In the genomic region with DNA sequence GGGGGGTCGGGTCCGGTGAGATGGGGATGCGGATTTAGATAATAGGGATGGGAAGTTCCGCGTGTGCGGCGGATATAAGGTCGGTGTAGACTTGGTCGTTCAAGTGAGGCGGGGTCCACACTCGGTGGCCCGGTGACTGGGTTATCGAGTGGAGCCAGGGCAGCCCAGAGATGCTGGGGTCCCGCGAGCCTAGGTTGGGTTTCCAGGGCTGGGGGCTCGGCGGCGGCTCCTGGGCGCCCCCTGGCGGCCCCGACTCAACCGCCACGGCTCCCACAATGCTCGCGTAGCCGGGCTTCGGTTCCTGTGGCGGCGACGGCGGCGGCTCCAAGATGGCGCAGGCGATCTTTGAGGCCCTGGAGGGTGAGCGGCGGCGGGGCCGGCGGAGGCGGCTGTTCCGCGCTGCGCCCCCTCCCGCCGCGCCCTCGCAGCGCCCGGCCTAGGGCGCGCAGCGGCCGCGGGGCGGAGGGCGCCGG, we compare ENCODE assay signal across 1 cellular context.
TF ChIP-seq lines count a peak whose summit lies in the region.

A gene (plus strand): TSS at position 304 of the 473 bp plus-strand sequence. CDS start 26 bp downstream, at position 330.

TF ChIP-seq in HepG2, 621 proteins besides CTCF, POLR2A, EP300 and RAD21 (continued from another document and continues in another):
- TF ChIP-seq, protein P1, sequence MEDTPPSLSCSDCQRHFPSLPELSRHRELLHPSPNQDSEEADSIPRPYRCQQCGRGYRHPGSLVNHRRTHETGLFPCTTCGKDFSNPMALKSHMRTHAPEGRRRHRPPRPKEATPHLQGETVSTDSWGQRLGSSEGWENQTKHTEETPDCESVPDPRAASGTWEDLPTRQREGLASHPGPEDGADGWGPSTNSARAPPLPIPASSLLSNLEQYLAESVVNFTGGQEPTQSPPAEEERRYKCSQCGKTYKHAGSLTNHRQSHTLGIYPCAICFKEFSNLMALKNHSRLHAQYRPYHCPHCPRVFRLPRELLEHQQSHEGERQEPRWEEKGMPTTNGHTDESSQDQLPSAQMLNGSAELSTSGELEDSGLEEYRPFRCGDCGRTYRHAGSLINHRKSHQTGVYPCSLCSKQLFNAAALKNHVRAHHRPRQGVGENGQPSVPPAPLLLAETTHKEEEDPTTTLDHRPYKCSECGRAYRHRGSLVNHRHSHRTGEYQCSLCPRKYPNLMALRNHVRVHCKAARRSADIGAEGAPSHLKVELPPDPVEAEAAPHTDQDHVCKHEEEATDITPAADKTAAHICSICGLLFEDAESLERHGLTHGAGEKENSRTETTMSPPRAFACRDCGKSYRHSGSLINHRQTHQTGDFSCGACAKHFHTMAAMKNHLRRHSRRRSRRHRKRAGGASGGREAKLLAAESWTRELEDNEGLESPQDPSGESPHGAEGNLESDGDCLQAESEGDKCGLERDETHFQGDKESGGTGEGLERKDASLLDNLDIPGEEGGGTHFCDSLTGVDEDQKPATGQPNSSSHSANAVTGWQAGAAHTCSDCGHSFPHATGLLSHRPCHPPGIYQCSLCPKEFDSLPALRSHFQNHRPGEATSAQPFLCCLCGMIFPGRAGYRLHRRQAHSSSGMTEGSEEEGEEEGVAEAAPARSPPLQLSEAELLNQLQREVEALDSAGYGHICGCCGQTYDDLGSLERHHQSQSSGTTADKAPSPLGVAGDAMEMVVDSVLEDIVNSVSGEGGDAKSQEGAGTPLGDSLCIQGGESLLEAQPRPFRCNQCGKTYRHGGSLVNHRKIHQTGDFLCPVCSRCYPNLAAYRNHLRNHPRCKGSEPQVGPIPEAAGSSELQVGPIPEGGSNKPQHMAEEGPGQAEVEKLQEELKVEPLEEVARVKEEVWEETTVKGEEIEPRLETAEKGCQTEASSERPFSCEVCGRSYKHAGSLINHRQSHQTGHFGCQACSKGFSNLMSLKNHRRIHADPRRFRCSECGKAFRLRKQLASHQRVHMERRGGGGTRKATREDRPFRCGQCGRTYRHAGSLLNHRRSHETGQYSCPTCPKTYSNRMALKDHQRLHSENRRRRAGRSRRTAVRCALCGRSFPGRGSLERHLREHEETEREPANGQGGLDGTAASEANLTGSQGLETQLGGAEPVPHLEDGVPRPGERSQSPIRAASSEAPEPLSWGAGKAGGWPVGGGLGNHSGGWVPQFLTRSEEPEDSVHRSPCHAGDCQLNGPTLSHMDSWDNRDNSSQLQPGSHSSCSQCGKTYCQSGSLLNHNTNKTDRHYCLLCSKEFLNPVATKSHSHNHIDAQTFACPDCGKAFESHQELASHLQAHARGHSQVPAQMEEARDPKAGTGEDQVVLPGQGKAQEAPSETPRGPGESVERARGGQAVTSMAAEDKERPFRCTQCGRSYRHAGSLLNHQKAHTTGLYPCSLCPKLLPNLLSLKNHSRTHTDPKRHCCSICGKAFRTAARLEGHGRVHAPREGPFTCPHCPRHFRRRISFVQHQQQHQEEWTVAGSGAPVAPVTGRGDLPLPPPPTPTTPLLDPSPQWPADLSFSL (CRISPR knock-in tag; IDR thresholded peaks at IDR 0.05): peak; percentile 39; the same call in 1 of the 2 replicates
- TF ChIP-seq NONO (IDR thresholded peaks at IDR 0.05) (no peak), NONO (CRISPR knock-in tag; conservative IDR thresholded peaks at IDR 0.05) (peak; percentile 60; the same call in 1 of the 2 replicates), MIER2 (CRISPR knock-in tag; IDR thresholded peaks at IDR 0.05) (no peak; the same call in 1 of the 2 replicates), SMARCE1 (IDR thresholded peaks at IDR 0.05; ENCODE audit: borderline replicate concordance) (no peak), DMAP1 (CRISPR knock-in tag; IDR thresholded peaks at IDR 0.05) (no peak; the same call in 1 of the 2 replicates), KLF16 (CRISPR knock-in tag; IDR thresholded peaks at IDR 0.05) (peak in 1 of 2 experiments; percentile 94; a peak in 2 of 4 replicates), PTBP1 (IDR thresholded peaks at IDR 0.05; ENCODE audit: low read depth, low read length, poor library complexity, severe bottlenecking) (no peak), ONECUT2 (CRISPR knock-in tag; IDR thresholded peaks at IDR 0.05) (no peak), MED1 (CRISPR knock-in tag; IDR thresholded peaks at IDR 0.05) (peak; percentile 82), ASH2L (IDR thresholded peaks at IDR 0.05; ENCODE audit: insufficient read length, low read depth, low read length) (no peak), ZNF563 (CRISPR knock-in tag; IDR thresholded peaks at IDR 0.05) (no peak), ZNF383 (CRISPR knock-in tag; IDR thresholded peaks at IDR 0.05; ENCODE audit: borderline replicate concordance) (no peak), SMAD1 (CRISPR knock-in tag; IDR thresholded peaks at IDR 0.05; ENCODE audit: borderline replicate concordance, low read depth) (peak; percentile 4; the same call in 1 of the 2 replicates), GATAD2A (CRISPR knock-in tag; IDR thresholded peaks at IDR 0.05) (peak; percentile 75), ZSCAN31 (CRISPR knock-in tag; IDR thresholded peaks at IDR 0.05; ENCODE audit: low read depth) (no peak; the same call in none of the 2 replicates), CEBPB (IDR thresholded peaks at IDR 0.05; ENCODE audit: borderline replicate concordance, low read depth, low read length) (no peak), SAP130 (CRISPR knock-in tag; IDR thresholded peaks at IDR 0.05; ENCODE audit: low read depth) (peak; percentile 39), TCF12 (IDR thresholded peaks at IDR 0.05) (no peak), TCF12 (CRISPR knock-in tag; IDR thresholded peaks at IDR 0.05) (no peak), ZNF564 (CRISPR knock-in tag; IDR thresholded peaks at IDR 0.05) (no peak; the same call in 1 of the 2 replicates), NR2C2 (CRISPR knock-in tag; IDR thresholded peaks at IDR 0.05; ENCODE audit: borderline replicate concordance) (no peak), EEA1 (CRISPR knock-in tag; IDR thresholded peaks at IDR 0.05; ENCODE audit: borderline replicate concordance) (no peak)
- TF ChIP-seq, protein P2, sequence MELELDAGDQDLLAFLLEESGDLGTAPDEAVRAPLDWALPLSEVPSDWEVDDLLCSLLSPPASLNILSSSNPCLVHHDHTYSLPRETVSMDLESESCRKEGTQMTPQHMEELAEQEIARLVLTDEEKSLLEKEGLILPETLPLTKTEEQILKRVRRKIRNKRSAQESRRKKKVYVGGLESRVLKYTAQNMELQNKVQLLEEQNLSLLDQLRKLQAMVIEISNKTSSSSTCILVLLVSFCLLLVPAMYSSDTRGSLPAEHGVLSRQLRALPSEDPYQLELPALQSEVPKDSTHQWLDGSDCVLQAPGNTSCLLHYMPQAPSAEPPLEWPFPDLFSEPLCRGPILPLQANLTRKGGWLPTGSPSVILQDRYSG (CRISPR knock-in tag; IDR thresholded peaks at IDR 0.05): no peak; the same call in 1 of the 2 replicates
- TF ChIP-seq, protein P3, sequence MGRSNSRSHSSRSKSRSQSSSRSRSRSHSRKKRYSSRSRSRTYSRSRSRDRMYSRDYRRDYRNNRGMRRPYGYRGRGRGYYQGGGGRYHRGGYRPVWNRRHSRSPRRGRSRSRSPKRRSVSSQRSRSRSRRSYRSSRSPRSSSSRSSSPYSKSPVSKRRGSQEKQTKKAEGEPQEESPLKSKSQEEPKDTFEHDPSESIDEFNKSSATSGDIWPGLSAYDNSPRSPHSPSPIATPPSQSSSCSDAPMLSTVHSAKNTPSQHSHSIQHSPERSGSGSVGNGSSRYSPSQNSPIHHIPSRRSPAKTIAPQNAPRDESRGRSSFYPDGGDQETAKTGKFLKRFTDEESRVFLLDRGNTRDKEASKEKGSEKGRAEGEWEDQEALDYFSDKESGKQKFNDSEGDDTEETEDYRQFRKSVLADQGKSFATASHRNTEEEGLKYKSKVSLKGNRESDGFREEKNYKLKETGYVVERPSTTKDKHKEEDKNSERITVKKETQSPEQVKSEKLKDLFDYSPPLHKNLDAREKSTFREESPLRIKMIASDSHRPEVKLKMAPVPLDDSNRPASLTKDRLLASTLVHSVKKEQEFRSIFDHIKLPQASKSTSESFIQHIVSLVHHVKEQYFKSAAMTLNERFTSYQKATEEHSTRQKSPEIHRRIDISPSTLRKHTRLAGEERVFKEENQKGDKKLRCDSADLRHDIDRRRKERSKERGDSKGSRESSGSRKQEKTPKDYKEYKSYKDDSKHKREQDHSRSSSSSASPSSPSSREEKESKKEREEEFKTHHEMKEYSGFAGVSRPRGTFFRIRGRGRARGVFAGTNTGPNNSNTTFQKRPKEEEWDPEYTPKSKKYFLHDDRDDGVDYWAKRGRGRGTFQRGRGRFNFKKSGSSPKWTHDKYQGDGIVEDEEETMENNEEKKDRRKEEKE (IDR thresholded peaks at IDR 0.05): no peak
- TF ChIP-seq, protein P4, sequence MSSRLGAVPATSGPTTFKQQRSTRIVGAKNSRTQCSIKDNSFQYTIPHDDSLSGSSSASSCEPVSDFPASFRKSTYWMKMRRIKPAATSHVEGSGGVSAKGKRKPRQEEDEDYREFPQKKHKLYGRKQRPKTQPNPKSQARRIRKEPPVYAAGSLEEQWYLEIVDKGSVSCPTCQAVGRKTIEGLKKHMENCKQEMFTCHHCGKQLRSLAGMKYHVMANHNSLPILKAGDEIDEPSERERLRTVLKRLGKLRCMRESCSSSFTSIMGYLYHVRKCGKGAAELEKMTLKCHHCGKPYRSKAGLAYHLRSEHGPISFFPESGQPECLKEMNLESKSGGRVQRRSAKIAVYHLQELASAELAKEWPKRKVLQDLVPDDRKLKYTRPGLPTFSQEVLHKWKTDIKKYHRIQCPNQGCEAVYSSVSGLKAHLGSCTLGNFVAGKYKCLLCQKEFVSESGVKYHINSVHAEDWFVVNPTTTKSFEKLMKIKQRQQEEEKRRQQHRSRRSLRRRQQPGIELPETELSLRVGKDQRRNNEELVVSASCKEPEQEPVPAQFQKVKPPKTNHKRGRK (CRISPR knock-in tag; IDR thresholded peaks at IDR 0.05): no peak
- TF ChIP-seq, protein P5, sequence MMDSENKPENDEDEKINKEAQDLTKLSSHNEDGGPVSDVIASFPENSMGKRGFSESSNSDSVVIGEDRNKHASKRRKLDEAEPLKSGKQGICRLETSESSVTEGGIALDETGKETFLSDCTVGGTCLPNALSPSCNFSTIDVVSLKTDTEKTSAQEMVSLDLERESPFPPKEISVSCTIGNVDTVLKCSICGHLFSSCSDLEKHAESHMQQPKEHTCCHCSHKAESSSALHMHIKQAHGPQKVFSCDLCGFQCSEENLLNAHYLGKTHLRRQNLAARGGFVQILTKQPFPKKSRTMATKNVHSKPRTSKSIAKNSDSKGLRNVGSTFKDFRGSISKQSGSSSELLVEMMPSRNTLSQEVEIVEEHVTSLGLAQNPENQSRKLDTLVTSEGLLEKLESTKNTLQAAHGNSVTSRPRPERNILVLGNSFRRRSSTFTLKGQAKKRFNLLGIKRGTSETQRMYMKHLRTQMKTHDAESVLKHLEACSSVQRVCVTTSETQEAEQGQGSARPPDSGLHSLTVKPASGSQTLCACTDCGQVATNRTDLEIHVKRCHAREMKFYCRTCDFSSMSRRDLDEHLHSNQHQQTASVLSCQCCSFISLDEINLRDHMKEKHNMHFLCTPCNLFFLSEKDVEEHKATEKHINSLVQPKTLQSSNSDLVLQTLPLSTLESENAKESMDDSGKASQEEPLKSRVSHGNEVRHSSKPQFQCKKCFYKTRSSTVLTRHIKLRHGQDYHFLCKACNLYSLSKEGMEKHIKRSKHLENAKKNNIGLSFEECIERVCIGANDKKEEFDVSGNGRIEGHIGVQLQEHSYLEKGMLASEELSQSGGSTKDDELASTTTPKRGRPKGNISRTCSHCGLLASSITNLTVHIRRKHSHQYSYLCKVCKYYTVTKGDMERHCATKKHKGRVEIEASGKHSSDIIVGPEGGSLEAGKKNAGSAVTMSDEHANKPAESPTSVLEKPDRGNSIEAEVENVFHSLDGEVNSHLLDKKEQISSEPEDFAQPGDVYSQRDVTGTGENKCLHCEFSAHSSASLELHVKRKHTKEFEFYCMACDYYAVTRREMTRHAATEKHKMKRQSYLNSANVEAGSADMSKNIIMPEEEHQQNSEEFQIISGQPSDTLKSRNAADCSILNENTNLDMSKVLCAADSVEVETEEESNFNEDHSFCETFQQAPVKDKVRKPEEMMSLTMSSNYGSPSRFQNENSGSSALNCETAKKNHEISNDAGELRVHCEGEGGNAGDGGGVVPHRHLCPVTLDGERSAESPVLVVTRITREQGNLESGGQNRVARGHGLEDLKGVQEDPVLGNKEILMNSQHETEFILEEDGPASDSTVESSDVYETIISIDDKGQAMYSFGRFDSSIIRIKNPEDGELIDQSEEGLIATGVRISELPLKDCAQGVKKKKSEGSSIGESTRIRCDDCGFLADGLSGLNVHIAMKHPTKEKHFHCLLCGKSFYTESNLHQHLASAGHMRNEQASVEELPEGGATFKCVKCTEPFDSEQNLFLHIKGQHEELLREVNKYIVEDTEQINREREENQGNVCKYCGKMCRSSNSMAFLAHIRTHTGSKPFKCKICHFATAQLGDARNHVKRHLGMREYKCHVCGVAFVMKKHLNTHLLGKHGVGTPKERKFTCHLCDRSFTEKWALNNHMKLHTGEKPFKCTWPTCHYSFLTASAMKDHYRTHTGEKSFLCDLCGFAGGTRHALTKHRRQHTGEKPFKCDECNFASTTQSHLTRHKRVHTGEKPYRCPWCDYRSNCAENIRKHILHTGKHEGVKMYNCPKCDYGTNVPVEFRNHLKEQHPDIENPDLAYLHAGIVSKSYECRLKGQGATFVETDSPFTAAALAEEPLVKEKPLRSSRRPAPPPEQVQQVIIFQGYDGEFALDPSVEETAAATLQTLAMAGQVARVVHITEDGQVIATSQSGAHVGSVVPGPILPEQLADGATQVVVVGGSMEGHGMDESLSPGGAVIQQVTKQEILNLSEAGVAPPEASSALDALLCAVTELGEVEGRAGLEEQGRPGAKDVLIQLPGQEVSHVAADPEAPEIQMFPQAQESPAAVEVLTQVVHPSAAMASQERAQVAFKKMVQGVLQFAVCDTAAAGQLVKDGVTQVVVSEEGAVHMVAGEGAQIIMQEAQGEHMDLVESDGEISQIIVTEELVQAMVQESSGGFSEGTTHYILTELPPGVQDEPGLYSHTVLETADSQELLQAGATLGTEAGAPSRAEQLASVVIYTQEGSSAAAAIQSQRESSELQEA (CRISPR knock-in tag; IDR thresholded peaks at IDR 0.05; ENCODE audit: not compliant biosample characterization): no peak
- TF ChIP-seq, protein P6, sequence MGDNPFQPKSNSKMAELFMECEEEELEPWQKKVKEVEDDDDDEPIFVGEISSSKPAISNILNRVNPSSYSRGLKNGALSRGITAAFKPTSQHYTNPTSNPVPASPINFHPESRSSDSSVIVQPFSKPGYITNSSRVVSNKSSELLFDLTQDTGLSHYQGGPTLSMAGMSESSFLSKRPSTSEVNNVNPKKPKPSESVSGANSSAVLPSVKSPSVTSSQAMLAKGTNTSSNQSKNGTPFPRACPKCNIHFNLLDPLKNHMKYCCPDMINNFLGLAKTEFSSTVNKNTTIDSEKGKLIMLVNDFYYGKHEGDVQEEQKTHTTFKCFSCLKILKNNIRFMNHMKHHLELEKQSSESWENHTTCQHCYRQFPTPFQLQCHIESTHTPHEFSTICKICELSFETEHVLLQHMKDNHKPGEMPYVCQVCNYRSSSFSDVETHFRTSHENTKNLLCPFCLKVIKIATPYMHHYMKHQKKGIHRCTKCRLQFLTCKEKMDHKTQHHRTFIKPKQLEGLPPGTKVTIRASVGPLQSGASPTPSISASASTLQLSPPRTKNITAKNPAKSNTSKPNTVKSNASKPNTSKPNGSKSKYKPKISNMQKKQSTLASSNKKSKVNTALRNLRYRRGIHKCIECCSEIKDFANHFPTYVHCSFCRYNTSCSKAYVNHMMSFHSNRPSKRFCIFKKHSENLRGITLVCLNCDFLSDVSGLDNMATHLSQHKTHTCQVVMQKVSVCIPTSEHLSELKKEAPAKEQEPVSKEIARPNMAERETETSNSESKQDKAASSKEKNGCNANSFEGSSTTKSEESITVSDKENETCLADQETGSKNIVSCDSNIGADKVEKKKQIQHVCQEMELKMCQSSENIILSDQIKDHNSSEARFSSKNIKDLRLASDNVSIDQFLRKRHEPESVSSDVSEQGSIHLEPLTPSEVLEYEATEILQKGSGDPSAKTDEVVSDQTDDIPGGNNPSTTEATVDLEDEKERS (CRISPR knock-in tag; IDR thresholded peaks at IDR 0.05): peak; percentile 66; the same call in 1 of the 2 replicates
